27 cellular contexts compared by ENCODE assay signal in the genomic region with DNA sequence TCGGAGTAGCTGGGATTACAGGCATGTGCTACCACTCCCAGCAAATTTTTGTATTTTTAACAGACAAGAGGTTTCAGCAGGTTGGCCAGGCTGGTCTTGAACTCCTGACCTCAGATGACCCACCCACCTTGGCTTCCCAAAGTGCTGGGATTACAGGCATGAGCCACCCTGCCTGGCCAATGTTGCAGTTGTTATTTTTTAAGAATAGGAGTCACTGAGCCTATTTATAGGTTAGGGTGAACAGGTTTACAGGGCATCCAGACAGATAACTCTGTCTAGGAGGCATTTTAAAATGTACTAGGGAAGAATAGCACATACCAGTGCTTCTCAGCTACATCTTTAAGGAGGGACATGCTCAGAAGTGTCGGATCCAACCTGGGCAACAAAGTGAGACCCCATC.
DNase-seq lines count a peak whose midpoint lies in the region; TF ChIP-seq lines count a peak whose summit lies in the region.
"Had no signal": no experiment of that assay in that cellular context is flagged by ENCODE, and none has a peak within 500 bp of the region (broad histone marks: within the 10 kb centered on the region; RNA-seq: fewer than 3 reads in every experiment).

No MANE protein-coding gene starts in this region.

- DNase-seq in esophagus muscularis mucosa (ENCODE audit: extremely low spot score) (peak; percentile 55), SJCRH30 (no peak)
- DNase-seq: 8988T; ACHN; AML-193; BE2C; C1 segment of cervical spinal cord; Caco-2; Calu3; CD4-positive, alpha-beta memory T cell; CD4-positive, alpha-beta T cell; CD4-positive, CD25-positive, alpha-beta regulatory T cell; CD8-positive, alpha-beta memory T cell; CD8-positive, alpha-beta T cell; COR-L47; DMS 273 treated with DMSO at 0.1 percent for 48 hours; DMS153; DMS53; DMS79; DMS79 treated with DMSO at 0.1 percent for 48 hours; DND-41; EL had no signal

- no peaks in the 10 kb centered on the region for H3K27me3 ChIP-seq in esophagus muscularis mucosa
- H3K27me3 ChIP-seq in SJCRH30 = no peaks in the 10 kb centered on the region
- H3K27me3 ChIP-seq: BE2C; BLaER1; BLaER1 treated with 17β-estradiol and CSF1 and Interleukin-3, amounts not matched to agents 10 nM and 100 nM had no signal

- H3K9me3 ChIP-seq in esophagus muscularis mucosa (no peaks in the 10 kb centered on the region), SJCRH30 (replicated peaks) (no peaks in the 10 kb centered on the region)
- H3K9me3 ChIP-seq: A549, BE2C, Caco-2 had no signal

- WGBS in esophagus muscularis mucosa = 96% methylated on average over 2 of the region's 2 CpGs

- TF ChIP-seq CTCF in esophagus muscularis mucosa (IDR thresholded peaks at IDR 0.05) = no peak

- H3K4me3 ChIP-seq in esophagus muscularis mucosa = no peak overlapping the region
- no peak overlapping the region for H3K4me3 ChIP-seq in SJCRH30
- H3K4me3 ChIP-seq: A549; BLaER1; BLaER1 treated with 17β-estradiol and CSF1 and Interleukin-3, amounts not matched to agents 10 nM and 100 nM had no signal

- intact Hi-C loops in esophagus muscularis mucosa (cut with DNase I) = no loop called here

- H3K36me3 ChIP-seq in esophagus muscularis mucosa (no peaks in the 10 kb centered on the region), SJCRH30 (no peaks in the 10 kb centered on the region)
- H3K36me3 ChIP-seq: BE2C; BLaER1; BLaER1 treated with 17β-estradiol and CSF1 and Interleukin-3, amounts not matched to agents 10 nM and 100 nM had no signal

- no peaks in the 10 kb centered on the region for H3K4me1 ChIP-seq in esophagus muscularis mucosa
- H3K4me1 ChIP-seq in SJCRH30 = no peaks in the 10 kb centered on the region
- H3K4me1 ChIP-seq: BE2C; BLaER1; BLaER1 treated with 17β-estradiol and CSF1 and Interleukin-3, amounts not matched to agents 10 nM and 100 nM; Caco-2 had no signal

- H3K27ac ChIP-seq in esophagus muscularis mucosa (replicated peaks in 1 of 4) = no peak overlapping the region
- H3K27ac ChIP-seq in SJCRH30 = no peak overlapping the region
- H3K27ac ChIP-seq: 22Rv1; A549; BLaER1; BLaER1 treated with 17β-estradiol and CSF1 and Interleukin-3, amounts not matched to agents 10 nM and 100 nM; C4-2B had no signal

- no peak for TF ChIP-seq EP300 in esophagus muscularis mucosa (IDR thresholded peaks at IDR 0.05)

- TF ChIP-seq POLR2A in esophagus muscularis mucosa (IDR thresholded peaks at IDR 0.05; ENCODE audit: low read depth) = no peak
